In the genomic region with DNA sequence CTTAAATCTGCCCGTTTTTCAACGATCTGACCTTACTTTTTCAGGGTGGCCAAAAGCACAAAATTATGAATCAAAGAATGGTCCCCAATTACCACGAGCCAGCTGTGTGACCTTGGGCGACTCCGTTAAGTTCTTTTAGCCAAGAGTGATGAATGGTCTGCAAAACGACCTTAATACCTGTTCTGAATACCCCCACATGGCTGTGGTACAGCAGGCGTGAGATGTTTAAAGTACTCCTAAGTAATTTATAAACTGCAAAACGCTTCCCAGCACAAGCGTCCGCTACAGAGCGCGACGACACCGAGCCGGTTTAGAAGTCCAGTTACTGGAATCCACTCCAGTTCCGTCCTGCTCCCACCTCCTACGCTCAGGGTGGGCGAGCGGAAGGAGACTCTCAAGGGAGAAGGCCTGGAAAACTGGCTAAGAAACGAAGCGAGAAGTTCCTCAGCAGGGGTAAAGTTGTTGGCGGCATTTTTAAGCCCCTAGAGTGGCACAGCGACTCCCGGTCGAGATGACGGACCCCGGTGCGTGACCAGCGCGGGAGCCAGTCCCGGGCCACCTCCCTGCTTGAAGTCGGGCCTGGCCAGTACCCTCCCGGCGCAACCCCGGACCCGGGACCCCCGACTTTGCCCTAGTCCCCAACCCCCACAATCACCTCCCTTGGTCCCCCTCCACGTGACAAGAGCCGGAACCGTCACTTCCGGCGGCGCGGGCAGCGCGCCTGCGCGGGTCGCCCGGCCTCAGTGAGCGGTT, we compare ENCODE assay signal across 8 cellular contexts. TPM values are rescaled to one million over a fixed set of nuclear protein-coding genes. Genes with fewer than 3 reads are reported as not detected.
DNase-seq lines count a peak whose midpoint lies in the region; ATAC-seq and TF ChIP-seq lines count a peak whose summit lies in the region.

No MANE protein-coding gene starts in this region.

- no peaks in the 10 kb centered on the region for H3K9me3 Mint-ChIP-seq in activated CD4-positive, alpha-beta T cell treated with anti-CD3 and anti-CD28 coated beads for 36 hours (ENCODE audit: low read depth)
- no peaks in the 10 kb centered on the region for H3K9me3 Mint-ChIP-seq in chondrocyte (ENCODE audit: low read depth)

- intact Hi-C loops in activated CD4-positive, alpha-beta T cell treated with anti-CD3 and anti-CD28 coated beads for 36 hours (cut with DNase I, micrococcal nuclease), result loop anchor here (1.0 to 10.0 kb wide), 11 partner anchors 87 to 1409 kb away; a partner anchor contains a TSS

- no peaks in the 10 kb centered on the region for H3K27me3 Mint-ChIP-seq in activated CD4-positive, alpha-beta T cell treated with anti-CD3 and anti-CD28 coated beads for 36 hours
- no peaks in the 10 kb centered on the region for H3K27me3 Mint-ChIP-seq in chondrocyte (ENCODE audit: low read depth)

- DNase-seq in ACHN, result peak; percentile 75
- DNase-seq in NCI-H226, result peak; percentile 72
- DNase-seq in activated CD4-positive, alpha-beta T cell treated with anti-CD3 and anti-CD28 coated beads for 36 hours, result peak; percentile 91
- DNase-seq in chondrocyte (ENCODE audit: low spot score), result peak; percentile 91
- peak; percentile 84 for DNase-seq in kidney tubule cell (ENCODE audit: low spot score)
- DNase-seq in stimulated activated CD4-positive, alpha-beta T cell treated with anti-CD3 and anti-CD28 coated beads, Interleukin-1b, Interleukin-23, amount 100 ng/mL, for 1 hour (ENCODE audit: low read depth in 2 of 2), result peak; percentile 67 to 68

- POLR2A ChIA-PET in activated CD4-positive, alpha-beta T cell treated with anti-CD3 and anti-CD28 coated beads for 36 hours (lab: Charles Lee), result interaction anchor here (0.6 kb wide), 1 partner anchor 185 kb away, joined by 3 read pairs; no protein-coding TSS in a partner anchor

- TF ChIP-seq CTCF in chondrocyte (IDR thresholded peaks at IDR 0.05), result no peak

- no peaks in the 10 kb centered on the region for H3K36me3 Mint-ChIP-seq in activated CD4-positive, alpha-beta T cell treated with anti-CD3 and anti-CD28 coated beads for 36 hours (ENCODE audit: low read depth)
- H3K36me3 Mint-ChIP-seq in chondrocyte (ENCODE audit: low read depth), result no peaks in the 10 kb centered on the region

- peak overlapping the region; percentile 84 for H3K4me3 Mint-ChIP-seq in activated CD4-positive, alpha-beta T cell treated with anti-CD3 and anti-CD28 coated beads for 36 hours
- peak overlapping the region; percentile 94 for H3K4me3 Mint-ChIP-seq in chondrocyte (ENCODE audit: unreplicated experiment)

- peaks cover 17% of the 10 kb centered on the region for H3K4me1 Mint-ChIP-seq in activated CD4-positive, alpha-beta T cell treated with anti-CD3 and anti-CD28 coated beads for 36 hours
- H3K4me1 Mint-ChIP-seq in chondrocyte (ENCODE audit: low read depth), result peaks cover 22% of the 10 kb centered on the region

- in situ Hi-C loops in ACHN (cut with HindIII; ENCODE audit: low pct_ligation_motif_present, low pct_unique_long_range_greater_than_20kb, low sequenced_read_pairs), result no loop called here

- peak overlapping the region; percentile 96 for H3K27ac Mint-ChIP-seq in activated CD4-positive, alpha-beta T cell treated with anti-CD3 and anti-CD28 coated beads for 36 hours
- peak overlapping the region; percentile 99 for H3K27ac Mint-ChIP-seq in chondrocyte (ENCODE audit: unreplicated experiment)

- ATAC-seq in GM18517 (IDR thresholded peaks at IDR 0.05; ENCODE audit: unreplicated experiment) (peak; percentile 40), HG03060 (IDR thresholded peaks at IDR 0.05; ENCODE audit: low read depth, unreplicated experiment) (peak; percentile 28)
- ATAC-seq in activated CD4-positive, alpha-beta T cell treated with anti-CD3 and anti-CD28 coated beads for 36 hours, result peak; percentile 75

- CTCF ChIA-PET in activated CD4-positive, alpha-beta T cell treated with anti-CD3 and anti-CD28 coated beads for 36 hours (lab: Charles Lee), result interaction anchor here (0.6 kb wide), 1 partner anchor 9 kb away, joined by 3 read pairs; no protein-coding TSS in a partner anchor

RNA-seq across cellular contexts. Expression of a gene that starts 0.7 kb away (rescaled TPM):
- total RNA-seq in activated CD4-positive, alpha-beta T cell treated with anti-CD3 and anti-CD28 coated beads for 36 hours, result 10 to 100 TPM; 10.6 to 14.5 TPM
- 18.3 to 21.7 TPM (median 20.8 TPM) in 3 replicates for total RNA-seq in chondrocyte

Comparison
In these comparisons a context has a peak if more than half of its experiments do, and no peak if none do; other contexts are left out.
1. Peak in every context shown above with its lines: DNase-seq and ATAC-seq.